9 cellular contexts compared by ENCODE assay signal in genomic region chr12:130775953-130776856, GRCh38.
DNase-seq lines count a peak whose midpoint lies in the region; ATAC-seq and TF ChIP-seq lines count a peak whose summit lies in the region.
"Had no signal": no experiment of that assay in that cellular context is flagged by ENCODE, and none has a peak within 500 bp of the region (broad histone marks: within the 10 kb centered on the region; RNA-seq: fewer than 3 reads in every experiment).

No MANE protein-coding gene starts in this region.

- TF ChIP-seq POLR2A in breast epithelium (IDR thresholded peaks at IDR 0.05): no peak

- intact Hi-C loops in CD8-positive, alpha-beta T cell (cut with DNase I, micrococcal nuclease): loop anchor here in 1 of 2 experiments (5.0 kb wide), 1 partner anchor 41 kb away; no protein-coding TSS in a partner anchor
- intact Hi-C loops in breast epithelium (cut with DNase I; ENCODE audit: low total_unique reads): no loop called here

- peak overlapping the region; percentile 62 for H3K4me3 ChIP-seq in CD8-positive, alpha-beta T cell (ENCODE audit: low read depth, low read length)
- peak overlapping the region; percentile 41 for H3K4me3 ChIP-seq in WI38 (ENCODE audit: low read depth, low read length)
- H3K4me3 ChIP-seq in breast epithelium: peak overlapping the region; percentile 22 to 51 (median 30)

- POLR2A ChIA-PET in CD8-positive, alpha-beta T cell (lab: Charles Lee): no interaction called here

- H3K9me3 Mint-ChIP-seq in CD8-positive, alpha-beta T cell: no peaks in the 10 kb centered on the region

- no peak overlapping the region for H3K27ac Mint-ChIP-seq in CD8-positive, alpha-beta T cell

- H3K4me1 ChIP-seq in CD8-positive, alpha-beta T cell (ENCODE audit: insufficient read depth, low read length): peaks cover 9% of the 10 kb centered on the region
- H3K4me1 ChIP-seq in breast epithelium: peaks cover 0 to 7% of the 10 kb centered on the region in 2 donors

- peaks cover 13% of the 10 kb centered on the region for H3K4me1 Mint-ChIP-seq in CD8-positive, alpha-beta T cell (ENCODE audit: low read depth)

- H3K36me3 Mint-ChIP-seq in CD8-positive, alpha-beta T cell: peaks cover 3% of the 10 kb centered on the region

- peak overlapping the region; percentile 83 for H3K4me3 Mint-ChIP-seq in CD8-positive, alpha-beta T cell

- CTCF ChIA-PET in CD8-positive, alpha-beta T cell (lab: Charles Lee): interaction anchor here (0.5 to 1.3 kb wide), 2 partner anchors 356 to 358 kb away, joined by 3 to 4 read pairs; no protein-coding TSS in a partner anchor

- TF ChIP-seq CTCF in CD8-positive, alpha-beta T cell (IDR thresholded peaks at IDR 0.05): no peak
- TF ChIP-seq CTCF in WI38 (IDR thresholded peaks at IDR 0.05; ENCODE audit: low read depth, low read length): no peak
- no peak for TF ChIP-seq CTCF in breast epithelium (IDR thresholded peaks at IDR 0.05)

- H3K27me3 Mint-ChIP-seq in CD8-positive, alpha-beta T cell (ENCODE audit: low read depth): peaks cover 23% of the 10 kb centered on the region

- H3K36me3 ChIP-seq in CD8-positive, alpha-beta T cell (ENCODE audit: insufficient read depth, low read length): no peaks in the 10 kb centered on the region
- H3K36me3 ChIP-seq in breast epithelium: no peaks in the 10 kb centered on the region

- H3K27ac ChIP-seq in CD8-positive, alpha-beta T cell (ENCODE audit: low read depth, low read length): no peak overlapping the region
- no peak overlapping the region for H3K27ac ChIP-seq in breast epithelium
- H3K27ac ChIP-seq: HL-60 had no signal

- H3K9me3 ChIP-seq in CD8-positive, alpha-beta T cell (ENCODE audit: low read length): no peaks in the 10 kb centered on the region
- no peaks in the 10 kb centered on the region for H3K9me3 ChIP-seq in breast epithelium

- ATAC-seq in CD8-positive, alpha-beta T cell: peak; percentile 72
- ATAC-seq in HG03135 (IDR thresholded peaks at IDR 0.05; ENCODE audit: unreplicated experiment): peak; percentile 56

- no peaks in the 10 kb centered on the region for H3K27me3 ChIP-seq in CD8-positive, alpha-beta T cell (ENCODE audit: insufficient read depth, low read length)
- no peaks in the 10 kb centered on the region for H3K27me3 ChIP-seq in breast epithelium

- peak in 5 of 7 experiments; percentile 16 to 69 (median 43) for DNase-seq in CD8-positive, alpha-beta T cell
- peak in 1 of 2 donors; percentile 20 for DNase-seq in breast epithelium (ENCODE audit: low spot score in 2 of 2)
- peak; percentile 98 for DNase-seq in islet precursor cell
- DNase-seq in smooth muscle cell of the brain vasculature (ENCODE audit: low read depth, low spot score): peak; percentile 81
- no peak for DNase-seq in NCI-H2029 (lab: John Stamatoyannopoulos, UW)
- no peak for DNase-seq in NCI-H2196 (lab: John Stamatoyannopoulos, UW; ENCODE audit: unreplicated experiment)

Comparison
In these comparisons a context has a peak if more than half of its experiments do, and no peak if none do; other contexts are left out.
1. DNase-seq: peak in CD8-positive, alpha-beta T cell (5 of 7), islet precursor cell (single experiment) and smooth muscle cell of the brain vasculature (single experiment); none in NCI-H2029 (single experiment) and NCI-H2196 (single experiment).
2. Peak in every context shown above with its lines, with median percentiles within 50 percentile points of each other: H3K4me3 ChIP-seq.